In genomic region chr9:114098660-114099522, GRCh38 we compare ENCODE assay signal across 7 cellular contexts. TPM values are rescaled to one million over a fixed set of nuclear protein-coding genes. Genes with fewer than 3 reads are reported as not detected.
DNase-seq lines count a peak whose midpoint lies in the region; ATAC-seq and TF ChIP-seq lines count a peak whose summit lies in the region.

Gene KIF12, minus strand, starts transcription at chr9:114099292. Its CDS starts 16 bp downstream, at chr9:114099276.

- intact Hi-C loops in esophagus muscularis mucosa (cut with DNase I) = no loop called here

- ATAC-seq in natural killer cell treated with Interleukin-12 subunit alpha and Interleukin-12 subunit beta and Interleukin-15 and Interleukin-18, amount 100 ng/mL, for 72 hours = peak; percentile 44 to 73
- ATAC-seq in HG03442 (IDR thresholded peaks at IDR 0.05; ENCODE audit: unreplicated experiment) = no peak

- H3K4me1 ChIP-seq in SJSA1 (replicated peaks) (peaks cover 5% of the 10 kb centered on the region), esophagus muscularis mucosa (peaks cover 7 to 19% (median 17%) of the 10 kb centered on the region in 4 donors)

- 0 out of 2 replicates have a peak, but pooled peaks cover 4% of the 10 kb centered on the region for H3K9me3 ChIP-seq in SJSA1 (replicated peaks)
- H3K9me3 ChIP-seq in esophagus muscularis mucosa = peaks cover 0 to 3% (median 0%) of the 10 kb centered on the region in 4 donors

- peak within 1 kb of the TSS; percentile 23 for H3K4me3 Mint-ChIP-seq in natural killer cell treated with Interleukin-12 subunit alpha and Interleukin-12 subunit beta and Interleukin-15 and Interleukin-18, amount 100 ng/mL, for 72 hours

- H3K27me3 ChIP-seq in SJSA1 (replicated peaks) (no peaks in the 10 kb centered on the region), esophagus muscularis mucosa (peaks cover 0 to 64% (median 18%) of the 10 kb centered on the region in 4 donors)

- peaks cover 6% of the 10 kb centered on the region for H3K36me3 Mint-ChIP-seq in natural killer cell treated with Interleukin-12 subunit alpha and Interleukin-12 subunit beta and Interleukin-15 and Interleukin-18, amount 100 ng/mL, for 72 hours

- H3K27ac ChIP-seq in SJSA1 (no peak within 1 kb of the TSS), esophagus muscularis mucosa (replicated peaks in 1 of 4) (no peak within 1 kb of the TSS)

- H3K9me3 Mint-ChIP-seq in natural killer cell treated with Interleukin-12 subunit alpha and Interleukin-12 subunit beta and Interleukin-15 and Interleukin-18, amount 100 ng/mL, for 72 hours = no peaks in the 10 kb centered on the region

- WGBS in esophagus muscularis mucosa = 37% methylated on average over 28 of the region's 45 CpGs

- peaks cover 30 to 44% of the 10 kb centered on the region in 2 donors for H3K27me3 Mint-ChIP-seq in natural killer cell treated with Interleukin-12 subunit alpha and Interleukin-12 subunit beta and Interleukin-15 and Interleukin-18, amount 100 ng/mL, for 72 hours

- H3K36me3 ChIP-seq in SJSA1 (no peaks in the 10 kb centered on the region), esophagus muscularis mucosa (no peaks in the 10 kb centered on the region)

- no peak within 1 kb of the TSS for H3K27ac Mint-ChIP-seq in natural killer cell treated with Interleukin-12 subunit alpha and Interleukin-12 subunit beta and Interleukin-15 and Interleukin-18, amount 100 ng/mL, for 72 hours

- no peak for TF ChIP-seq POLR2A in esophagus muscularis mucosa (IDR thresholded peaks at IDR 0.05; ENCODE audit: low read depth)

- H3K4me3 ChIP-seq in HFF-Myc (replicated peaks; ENCODE audit: low read depth, low read length) (peak within 1 kb of the TSS; percentile 30; the same call in 1 of the 2 replicates), SJSA1 (peak within 1 kb of the TSS; percentile 29), esophagus muscularis mucosa (peak within 1 kb of the TSS; percentile 45 to 58 (median 48))

- TF ChIP-seq CTCF in HFF-Myc (IDR thresholded peaks at IDR 0.05; ENCODE audit: low read depth, low read length, missing control alignments) (no peak), esophagus muscularis mucosa (IDR thresholded peaks at IDR 0.05) (no peak)

- no peak for DNase-seq in HFF-Myc (ENCODE audit: extremely low read depth, low read depth)
- no peak for DNase-seq in SJSA1 (ENCODE audit: low read depth in 1 of 2, low spot score in 2 of 2)
- no peak for DNase-seq in esophagus muscularis mucosa (ENCODE audit: extremely low spot score)
- no peak for DNase-seq in natural killer cell treated with Interleukin-12 subunit alpha and Interleukin-12 subunit beta and Interleukin-15 and Interleukin-18, amount 100 ng/mL, for 72 hours (ENCODE audit: low spot score)
- DNase-seq in Kasumi-1 (lab: John Stamatoyannopoulos, UW) = no peak
- no peak for DNase-seq in globus pallidus (ENCODE audit: low spot score)

- no peak for TF ChIP-seq EP300 in esophagus muscularis mucosa (IDR thresholded peaks at IDR 0.05)

- H3K4me1 Mint-ChIP-seq in natural killer cell treated with Interleukin-12 subunit alpha and Interleukin-12 subunit beta and Interleukin-15 and Interleukin-18, amount 100 ng/mL, for 72 hours (ENCODE audit: low read depth in 2 of 2) = peaks cover 0 to 4% of the 10 kb centered on the region in 2 donors

RNA-seq across cellular contexts. Expression of gene KIF12, which starts in this region (rescaled TPM):
- total RNA-seq in SJSA1 (2014; rRNA removed; shearing (Covaris generic)) = 0.13 and 0.85 TPM in 2 replicates
- not detected for total RNA-seq in esophagus muscularis mucosa
- total RNA-seq in natural killer cell treated with Interleukin-12 subunit alpha and Interleukin-12 subunit beta and Interleukin-15 and Interleukin-18, amount 100 ng/mL, for 72 hours = not detected

Comparison
In these comparisons a context has a peak if more than half of its experiments do, and no peak if none do; other contexts are left out.
1. Peak in ATAC-seq in natural killer cell treated with Interleukin-12 subunit alpha and Interleukin-12 subunit beta and Interleukin-15 and Interleukin-18, amount 100 ng/mL, for 72 hours; RNA of the gene not detected or under 1 TPM.